Comparison of ENCODE assay signal across 8 cellular contexts in the genomic region with DNA sequence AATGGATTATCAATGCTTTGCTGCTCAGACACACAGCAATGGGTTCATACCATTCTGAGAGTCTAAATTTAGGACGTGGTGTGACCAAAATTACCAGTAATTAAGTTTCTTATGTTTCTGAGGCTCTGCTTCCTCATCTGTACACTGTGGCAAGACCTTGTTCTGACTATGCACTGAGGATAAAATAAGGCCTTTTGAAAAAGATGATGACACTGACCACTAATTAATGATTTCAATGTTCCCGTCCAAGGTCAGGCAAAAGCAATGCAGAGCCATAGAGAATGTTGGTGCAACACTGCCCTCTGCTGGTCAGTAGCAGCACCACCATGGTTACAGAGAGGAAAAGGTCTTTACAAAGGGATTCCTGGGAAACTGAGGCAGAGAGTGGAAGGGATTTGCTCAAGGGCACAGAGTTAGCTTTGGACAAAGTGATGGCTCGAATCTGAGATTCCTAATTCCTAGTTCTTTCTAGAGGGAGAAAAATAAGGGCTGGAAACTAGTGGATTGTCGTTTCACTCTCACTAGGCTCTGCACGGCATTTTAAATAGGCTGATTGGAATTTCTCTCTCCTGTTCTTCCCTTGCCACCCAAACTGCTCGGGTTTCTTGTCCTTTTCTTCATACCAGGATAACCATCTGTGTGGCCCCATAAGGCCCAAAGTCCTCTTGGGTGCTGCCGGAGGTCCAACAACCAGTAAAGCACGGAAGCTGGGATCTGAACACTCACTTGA. TPM values are rescaled to one million over a fixed set of nuclear protein-coding genes. Genes with fewer than 3 reads are reported as not detected.
DNase-seq lines count a peak whose midpoint lies in the region; ATAC-seq and TF ChIP-seq lines count a peak whose summit lies in the region.

No MANE protein-coding gene starts in this region.

- H3K9me3 Mint-ChIP-seq in activated CD4-positive, alpha-beta T cell treated with anti-CD3 and anti-CD28 coated beads, Interleukin-2, amount 10 ng/mL, durations not matched to agents 24 days and 14 days: no peaks in the 10 kb centered on the region

- H3K4me3 Mint-ChIP-seq in activated CD4-positive, alpha-beta T cell treated with anti-CD3 and anti-CD28 coated beads, Interleukin-2, amount 10 ng/mL, durations not matched to agents 24 days and 14 days: no peak overlapping the region

- no peaks in the 10 kb centered on the region for H3K36me3 Mint-ChIP-seq in activated CD4-positive, alpha-beta T cell treated with anti-CD3 and anti-CD28 coated beads, Interleukin-2, amount 10 ng/mL, durations not matched to agents 24 days and 14 days (ENCODE audit: low read depth)

- TF ChIP-seq CTCF in GM12864 (IDR thresholded peaks at IDR 0.05; ENCODE audit: low read depth, low read length, missing control alignments): peak; percentile 89

- no peak overlapping the region for H3K4me3 ChIP-seq in GM12864 (ENCODE audit: low read depth, low read length)

- no peaks in the 10 kb centered on the region for H3K27me3 Mint-ChIP-seq in activated CD4-positive, alpha-beta T cell treated with anti-CD3 and anti-CD28 coated beads, Interleukin-2, amount 10 ng/mL, durations not matched to agents 24 days and 14 days

- DNase-seq in GM12864 (ENCODE audit: low read depth) (peak; percentile 51), NCI-H2227 (lab: John Stamatoyannopoulos, UW; ENCODE audit: unreplicated experiment) (peak; percentile 68), dermis microvascular lymphatic vessel endothelial cell (ENCODE audit: low read depth in 2 of 2) (peak; percentile 55 to 72), lung microvascular endothelial cell (ENCODE audit: low read depth in 2 of 2) (peak; percentile 72 to 85)
- peak; percentile 89 for DNase-seq in activated CD4-positive, alpha-beta T cell treated with anti-CD3 and anti-CD28 coated beads, Interleukin-2, amount 10 ng/mL, durations not matched to agents 24 days and 14 days
- DNase-seq in stimulated activated CD8-positive, alpha-beta memory T cell treated with anti-CD3 and anti-CD28 coated beads, Interleukin-4, amount 100 ng/mL, for 24 hours (ENCODE audit: low read depth): peak; percentile 41

- H3K27ac Mint-ChIP-seq in activated CD4-positive, alpha-beta T cell treated with anti-CD3 and anti-CD28 coated beads, Interleukin-2, amount 10 ng/mL, durations not matched to agents 24 days and 14 days: peak overlapping the region; percentile 37

- H3K4me1 Mint-ChIP-seq in activated CD4-positive, alpha-beta T cell treated with anti-CD3 and anti-CD28 coated beads, Interleukin-2, amount 10 ng/mL, durations not matched to agents 24 days and 14 days: peaks cover 6% of the 10 kb centered on the region

- intact Hi-C loops in activated CD4-positive, alpha-beta T cell treated with anti-CD3 and anti-CD28 coated beads, Interleukin-2, amount 10 ng/mL, durations not matched to agents 24 days and 14 days (cut with micrococcal nuclease): loop anchor here (1.0 kb wide), 2 partner anchors 50 to 105 kb away; no protein-coding TSS in a partner anchor

- ATAC-seq in HG02970 (IDR thresholded peaks at IDR 0.05; ENCODE audit: low FRiP score, unreplicated experiment) (peak; percentile 61), GM21723 (IDR thresholded peaks at IDR 0.05; ENCODE audit: unreplicated experiment) (no peak)

RNA-seq across cellular contexts. Expression of gene P2RX7, which starts 22.3 kb away (rescaled TPM):
- 6.2 and 7.0 TPM in 2 replicates for total RNA-seq in activated CD4-positive, alpha-beta T cell treated with anti-CD3 and anti-CD28 coated beads, Interleukin-2, amount 10 ng/mL, durations not matched to agents 24 days and 14 days
- 3.9 and 6.4 TPM in 2 replicates for total RNA-seq in dermis microvascular lymphatic vessel endothelial cell
- total RNA-seq in lung microvascular endothelial cell: 3.1 and 7.1 TPM in 2 replicates
